ENCODE assay signal across 9 cellular contexts in the genomic region with DNA sequence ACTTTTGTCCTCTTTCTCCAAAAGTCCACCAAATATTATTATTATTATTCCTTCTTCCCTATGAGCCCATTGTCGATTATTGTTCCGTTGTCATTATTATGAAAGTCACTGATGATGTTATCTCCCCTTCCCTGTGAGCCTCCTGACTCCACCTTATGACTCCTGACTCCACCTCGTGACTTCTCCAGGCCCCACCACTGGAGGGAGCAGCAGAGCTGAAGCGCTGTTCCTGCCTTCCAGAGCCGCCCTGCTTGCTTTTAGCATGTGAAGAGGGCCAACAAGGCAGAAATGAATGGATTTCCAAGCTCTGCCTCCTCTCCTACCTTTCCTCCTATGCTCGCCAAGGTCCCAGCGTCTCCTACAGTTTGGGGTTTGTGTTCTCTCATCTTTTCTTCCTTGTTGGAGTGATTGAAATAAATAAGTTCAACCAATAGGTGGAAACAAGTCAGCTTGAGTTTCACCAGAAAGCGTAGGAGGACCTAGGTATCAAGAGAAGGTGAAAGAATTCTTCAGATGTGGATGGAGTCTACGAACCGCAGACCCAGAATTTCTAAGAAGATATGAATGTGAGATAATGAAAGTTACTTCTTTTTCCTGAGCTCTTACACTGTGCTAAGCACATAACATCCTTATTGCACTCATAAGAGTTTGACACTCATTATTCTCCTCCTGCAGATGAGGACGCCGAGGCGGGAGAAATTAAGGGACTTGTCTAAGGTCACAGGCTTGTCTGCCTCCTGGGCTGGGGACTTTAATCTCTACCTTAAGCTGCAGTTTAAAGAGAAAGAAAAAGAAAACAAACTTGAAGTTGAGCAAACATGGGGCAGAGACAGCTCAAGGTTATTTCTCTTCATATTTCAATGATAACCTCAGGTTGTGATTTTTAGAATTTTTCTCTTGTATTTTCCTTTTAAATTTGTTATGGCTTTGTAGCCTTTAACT. TPM values are rescaled to one million over a fixed set of nuclear protein-coding genes. Genes with fewer than 3 reads are reported as not detected.
DNase-seq lines count a peak whose midpoint lies in the region; ATAC-seq and TF ChIP-seq lines count a peak whose summit lies in the region.
"Had no signal": no experiment of that assay in that cellular context is flagged by ENCODE, and none has a peak within 500 bp of the region (broad histone marks: within the 10 kb centered on the region; RNA-seq: fewer than 3 reads in every experiment).

No MANE protein-coding gene starts in this region.

- DNase-seq in COLO668 (lab: John Stamatoyannopoulos, UW; ENCODE audit: unreplicated experiment) (peak; percentile 0), H4 (ENCODE audit: low spot score) (peak; percentile 18), SK-N-SH (no peak), iPS DF 6.9 (ENCODE audit: low read depth, low spot score) (peak; percentile 25), NCI-H226 (no peak), NCI-H345 treated with DMSO at 0.1 percent for 48 hours (lab: John Stamatoyannopoulos, UW; ENCODE audit: unreplicated experiment) (no peak), mesothelial cell of epicardium (ENCODE audit: low spot score in 2 of 2, unreplicated experiment in 2 of 2) (no peak)

- ATAC-seq in HG03469 (IDR thresholded peaks at IDR 0.05; ENCODE audit: unreplicated experiment): no peak

- H3K4me3 Mint-ChIP-seq in mesothelial cell of epicardium: no peak overlapping the region

- H3K9ac ChIP-seq in SK-N-SH: no peak overlapping the region

- no peaks in the 10 kb centered on the region for H3F3A ChIP-seq in SK-N-SH (replicated peaks; ENCODE audit: insufficient read depth)

- H3K36me3 ChIP-seq in SK-N-SH (replicated peaks in 1 of 2; ENCODE audit: control insufficient read depth in 1 of 2, insufficient read depth in 2 of 2, low read length in 1 of 2): no peaks in the 10 kb centered on the region
- H3K36me3 ChIP-seq in iPS DF 6.9 (ENCODE audit: control insufficient read depth, insufficient read depth, low read length): no peaks in the 10 kb centered on the region
- H3K36me3 ChIP-seq: thoracic aorta had no signal

- H3K4me3 ChIP-seq in SK-N-SH (ENCODE audit: low read depth in 2 of 2, low read length in 1 of 2): no peak overlapping the region
- H3K4me3 ChIP-seq in iPS DF 6.9 (ENCODE audit: low read length): no peak overlapping the region
- H3K4me3 ChIP-seq: thoracic aorta had no signal

- TF ChIP-seq CTCF in SK-N-SH (IDR thresholded peaks at IDR 0.05) (peak; percentile 39), mesothelial cell of epicardium (IDR thresholded peaks at IDR 0.05; ENCODE audit: unreplicated experiment) (no peak)

- H3K9me2 ChIP-seq in SK-N-SH: no peaks in the 10 kb centered on the region

- 37% methylated on average over 13 of the region's 13 CpGs for WGBS in SK-N-SH (ENCODE audit: low lambda C conversion rate)
- WGBS in iPS DF 6.9 (ENCODE audit: insufficient coverage, insufficient read length): no CpG with 5 or more reads among the region's 13 CpGs

- H3K27ac Mint-ChIP-seq in mesothelial cell of epicardium: no peak overlapping the region

- no peaks in the 10 kb centered on the region for H3K4me1 ChIP-seq in SK-N-SH (ENCODE audit: control insufficient read depth in 1 of 2, insufficient read depth in 2 of 2, low read depth in 1 of 2, low read length in 1 of 2)
- no peaks in the 10 kb centered on the region for H3K4me1 ChIP-seq in iPS DF 6.9 (ENCODE audit: control insufficient read depth, insufficient read depth, low read length)

- no peak overlapping the region for H3K27ac ChIP-seq in SK-N-SH (ENCODE audit: low read depth in 2 of 2, low read length in 1 of 2)
- no peak overlapping the region for H3K27ac ChIP-seq in iPS DF 6.9 (ENCODE audit: low read length)
- H3K27ac ChIP-seq: thoracic aorta had no signal

- CTCF ChIA-PET in SK-N-SH (lab: Yijun Ruan, JAX): interaction anchor here (1.0 to 1.1 kb wide), 2 partner anchors 21 to 29 kb away, joined by 3 read pairs; no protein-coding TSS in a partner anchor

- no peak overlapping the region for H3K4me2 ChIP-seq in SK-N-SH

- H3K79me2 ChIP-seq in SK-N-SH (ENCODE audit: insufficient read depth): no peaks in the 10 kb centered on the region

- H3K9me3 Mint-ChIP-seq in mesothelial cell of epicardium: peaks cover 3% of the 10 kb centered on the region

- peaks cover 12% of the 10 kb centered on the region for H3K27me3 Mint-ChIP-seq in mesothelial cell of epicardium (ENCODE audit: low read depth)

- no peaks in the 10 kb centered on the region for H3K9me3 ChIP-seq in SK-N-SH
- H3K9me3 ChIP-seq in iPS DF 6.9 (ENCODE audit: control insufficient read depth, insufficient read depth, low read length): no peaks in the 10 kb centered on the region
- H3K9me3 ChIP-seq: thoracic aorta had no signal

- H3K4me1 Mint-ChIP-seq in mesothelial cell of epicardium: no peaks in the 10 kb centered on the region

- no peaks in the 10 kb centered on the region for H4K20me1 ChIP-seq in SK-N-SH (ENCODE audit: insufficient read depth)

- no peak overlapping the region for H2AFZ ChIP-seq in SK-N-SH (ENCODE audit: low read depth)

- H3K27me3 ChIP-seq in SK-N-SH (ENCODE audit: insufficient read depth): peaks cover 4% of the 10 kb centered on the region; the same call in 1 of the 2 replicates
- no peaks in the 10 kb centered on the region for H3K27me3 ChIP-seq in iPS DF 6.9 (ENCODE audit: control insufficient read depth, insufficient read depth, low read length)

- TF ChIP-seq RAD21 in SK-N-SH (IDR thresholded peaks at IDR 0.05; ENCODE audit: low read length): 0 out of 2 replicates have a peak, but pooled peaks have one; percentile 15

- no peak for TF ChIP-seq EP300 in SK-N-SH (IDR thresholded peaks at IDR 0.05; ENCODE audit: borderline replicate concordance in 1 of 2, low read depth in 1 of 2, low read length in 1 of 2)

- H3K36me3 Mint-ChIP-seq in mesothelial cell of epicardium: no peaks in the 10 kb centered on the region

- POLR2A ChIA-PET in SK-N-SH (lab: Yijun Ruan, JAX): no interaction called here

TF ChIP-seq in SK-N-SH, 30 proteins besides CTCF, POLR2A, EP300 and RAD21:
- TF ChIP-seq SMC3 (IDR thresholded peaks at IDR 0.05; ENCODE audit: low read depth, low read length) (0 out of 2 replicates have a peak, but pooled peaks have one; percentile 8), GATA2 (CRISPR knock-in tag; IDR thresholded peaks at IDR 0.05) (no peak), ELF1 (IDR thresholded peaks at IDR 0.05) (no peak)

RNA-seq across cellular contexts. Expression of gene IGSF1, which starts 26.1 kb away (rescaled TPM):
- total RNA-seq in H4 (2014; rRNA removed; shearing (Covaris generic)): 1.9 and 2.0 TPM in 2 replicates
- polyA plus RNA-seq in SK-N-SH (2012; rRNA removed): 0.92 and 1.2 TPM in 2 replicates
- polyA plus RNA-seq in SK-N-SH (2012; cell fraction: cytosol; rRNA removed): 0.54 and 0.69 TPM in 2 replicates
- 3.0 and 3.6 TPM in 2 replicates for polyA plus RNA-seq in SK-N-SH (2012; cell fraction: nucleus; rRNA removed)
- total RNA-seq in mesothelial cell of epicardium: 8.3 to 8.9 TPM (median 8.8 TPM) in 3 replicates

Comparison
In these comparisons a context has a peak if more than half of its experiments do, and no peak if none do; other contexts are left out.
1. DNase-seq: peak in COLO668 (single experiment), H4 (single experiment) and iPS DF 6.9 (single experiment); none in SK-N-SH (single experiment), NCI-H226 (single experiment), NCI-H345 treated with DMSO at 0.1 percent for 48 hours (single experiment) and mesothelial cell of epicardium (0 of 2).